In the genomic region with DNA sequence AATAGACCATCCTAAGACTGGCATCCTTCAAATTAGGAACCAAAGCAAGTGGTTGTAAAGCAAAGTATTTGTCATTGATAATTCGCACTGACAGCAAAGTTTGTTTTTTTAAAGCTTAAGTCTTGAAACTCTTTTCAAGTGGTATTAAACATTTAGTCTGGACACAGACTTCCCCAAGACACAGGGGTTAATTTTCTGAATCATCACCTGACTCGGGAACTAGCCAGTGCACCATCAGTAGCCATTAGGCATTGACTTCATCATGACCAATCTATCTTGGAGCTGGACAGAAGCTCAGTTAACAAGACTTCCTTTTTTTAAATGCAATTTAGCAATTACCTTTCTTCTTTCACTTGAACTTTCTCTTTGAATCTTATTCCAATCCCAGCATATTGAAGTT, we compare ENCODE assay signal across 22 cellular contexts.
DNase-seq lines count a peak whose midpoint lies in the region; ATAC-seq and TF ChIP-seq lines count a peak whose summit lies in the region.
"Had no signal": no experiment of that assay in that cellular context is flagged by ENCODE, and none has a peak within 500 bp of the region (broad histone marks: within the 10 kb centered on the region; RNA-seq: fewer than 3 reads in every experiment).

No MANE protein-coding gene starts in this region.

- H3K27me3 Mint-ChIP-seq in HFFc6 (ENCODE audit: insufficient read depth) = no peaks in the 10 kb centered on the region; the same call in 1 of the 2 replicates

- H3K27ac ChIP-seq in smooth muscle cell (ENCODE audit: low read depth) = peak overlapping the region; percentile 99
- H3K27ac ChIP-seq: colonic mucosa, neural progenitor cell had no signal

- ATAC-seq in GM21717 (IDR thresholded peaks at IDR 0.05; ENCODE audit: unreplicated experiment) = no peak
- ATAC-seq: activated CD8-positive, alpha-beta T cell treated with anti-CD3 and anti-CD28 coated beads for 36 hours; WTC11 had no signal

- peaks cover 8% of the 10 kb centered on the region; the same call in 1 of the 2 replicates for H3K9me3 Mint-ChIP-seq in HFFc6
- H3K9me3 Mint-ChIP-seq: type B pancreatic cell had no signal

- H3K4me2 ChIP-seq in smooth muscle cell = peak overlapping the region; percentile 62
- H3K4me2 ChIP-seq: neural progenitor cell had no signal

- peaks cover 50% of the 10 kb centered on the region for H3F3A ChIP-seq in smooth muscle cell (ENCODE audit: low read depth)

- peak overlapping the region; percentile 50 for H3K4me3 Mint-ChIP-seq in HFFc6
- H3K4me3 Mint-ChIP-seq: activated CD8-positive, alpha-beta T cell treated with anti-CD3 and anti-CD28 coated beads for 36 hours; neural progenitor cell; type B pancreatic cell; WTC11 had no signal

- no peaks in the 10 kb centered on the region for H3K36me3 ChIP-seq in smooth muscle cell (ENCODE audit: low read depth)
- H3K36me3 ChIP-seq: BE2C, colonic mucosa, neural progenitor cell had no signal

- no peaks in the 10 kb centered on the region for H3K27me3 ChIP-seq in smooth muscle cell (ENCODE audit: low read depth)
- H3K27me3 ChIP-seq: BE2C, colonic mucosa, neural progenitor cell had no signal

- peak overlapping the region; percentile 55 for H3K9ac ChIP-seq in smooth muscle cell (ENCODE audit: low read depth)
- H3K9ac ChIP-seq: neural progenitor cell had no signal

- WGBS in smooth muscle cell (ENCODE audit: low lambda C conversion rate) = 22% methylated on average over 2 of the region's 2 CpGs

- H3K4me3 ChIP-seq in fibroblast of villous mesenchyme (ENCODE audit: low read depth, low read length) = no peak overlapping the region
- H3K4me3 ChIP-seq in smooth muscle cell = no peak overlapping the region
- H3K4me3 ChIP-seq: colonic mucosa, neural progenitor cell had no signal

- H3K36me3 Mint-ChIP-seq in HFFc6 (ENCODE audit: low read depth) = peaks cover 8% of the 10 kb centered on the region; the same call in 1 of the 2 replicates
- H3K36me3 Mint-ChIP-seq: neural progenitor cell, type B pancreatic cell, WTC11 had no signal

- peaks cover 75% of the 10 kb centered on the region for H3K4me1 Mint-ChIP-seq in HFFc6 (ENCODE audit: low read depth)
- H3K4me1 Mint-ChIP-seq: neural progenitor cell, WTC11 had no signal

- no peak overlapping the region for H2AFZ ChIP-seq in smooth muscle cell (ENCODE audit: low read depth)
- H2AFZ ChIP-seq: neural progenitor cell had no signal

- H3K9me3 ChIP-seq in smooth muscle cell (replicated peaks; ENCODE audit: low read depth) = no peaks in the 10 kb centered on the region
- H3K9me3 ChIP-seq: BE2C, Caco-2, colonic mucosa had no signal

- peaks cover 41% of the 10 kb centered on the region for H3K4me1 ChIP-seq in smooth muscle cell (ENCODE audit: low read depth)
- H3K4me1 ChIP-seq: BE2C, Caco-2, colonic mucosa, neural progenitor cell had no signal

- H3K79me2 ChIP-seq in smooth muscle cell (ENCODE audit: low read depth) = no peaks in the 10 kb centered on the region

- H4K20me1 ChIP-seq in smooth muscle cell (ENCODE audit: low read depth) = no peaks in the 10 kb centered on the region

- H3K27ac Mint-ChIP-seq in HFFc6 = peak overlapping the region; percentile 94
- H3K27ac Mint-ChIP-seq: activated CD8-positive, alpha-beta T cell treated with anti-CD3 and anti-CD28 coated beads for 36 hours; neural progenitor cell; type B pancreatic cell; WTC11 had no signal

- DNase-seq in HFFc6 (peak; percentile 58), RPMI7951 (ENCODE audit: low read depth) (peak; percentile 42), fibroblast of villous mesenchyme (ENCODE audit: low read depth) (peak; percentile 51), smooth muscle cell (lab: John Stamatoyannopoulos, UW; ENCODE audit: unreplicated experiment) (no peak), NCI-H2227 (lab: John Stamatoyannopoulos, UW; ENCODE audit: unreplicated experiment) (no peak), GM10266 (ENCODE audit: extremely low spot score) (no peak)
- DNase-seq: activated naive CD4-positive, alpha-beta T cell treated with Interleukin-2 at 50 U/mL for 16 hours; activated T-cell treated with anti-CD3 and anti-CD28 coated beads, Interleukin-2, amount 50 U/mL, for 1 hour; aorta; BE2C; Caco-2; midbrain; NCI-H1417; NCI-H526; SHP77 treated with DMSO at 0.1 percent for 48 hours; stimulated activated CD4-positive, alpha-beta T cell treated with anti-CD3 and anti-CD28 coated beads, Interleukin-1b, Interleukin-23, amount 100 ng/mL, for 48 hours had no signal

- TF ChIP-seq CTCF in HFFc6 (IDR thresholded peaks at IDR 0.05) (no peak), fibroblast of villous mesenchyme (IDR thresholded peaks at IDR 0.05; ENCODE audit: insufficient read depth, low read depth, low read length) (no peak), smooth muscle cell (IDR thresholded peaks at IDR 0.05; ENCODE audit: borderline replicate concordance, insufficient read depth, poor library complexity, severe bottlenecking) (no peak), GM10266 (IDR thresholded peaks at IDR 0.05; ENCODE audit: control insufficient read depth, insufficient read depth, low read depth, missing control alignments) (no peak)

Comparison
In these comparisons a context has a peak if more than half of its experiments do, and no peak if none do; other contexts are left out.
1. DNase-seq: peak in HFFc6 (single experiment), RPMI7951 (single experiment) and fibroblast of villous mesenchyme (single experiment); none in smooth muscle cell (single experiment), NCI-H2227 (single experiment) and GM10266 (single experiment).